In the genomic region with DNA sequence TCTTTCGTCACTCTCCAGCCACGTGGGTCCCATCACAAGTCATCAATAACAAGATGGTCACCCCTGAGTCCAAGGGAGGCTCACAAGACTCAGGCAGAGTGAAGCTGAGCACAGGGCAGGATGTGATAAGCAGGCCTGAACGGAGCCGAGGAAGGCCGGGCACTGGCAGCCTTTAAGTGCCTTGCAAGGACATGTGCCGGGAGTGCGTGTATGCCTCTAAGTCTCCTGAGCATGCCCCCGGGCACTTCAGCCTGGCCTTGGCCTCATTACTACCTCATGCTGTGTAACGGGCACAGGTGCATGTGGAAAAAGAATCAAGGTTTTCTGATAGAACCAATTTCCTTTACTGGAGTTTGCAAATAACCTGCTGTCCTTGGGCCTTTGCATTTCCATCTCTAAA, we compare ENCODE assay signal across 1 cellular context.
TF ChIP-seq lines count a peak whose summit lies in the region.

No MANE protein-coding gene starts in this region.

TF ChIP-seq in HepG2, 621 proteins besides CTCF, POLR2A, EP300 and RAD21:
- TF ChIP-seq MYNN (CRISPR knock-in tag; IDR thresholded peaks at IDR 0.05; ENCODE audit: low read depth), result no peak
- TF ChIP-seq, protein P1, sequence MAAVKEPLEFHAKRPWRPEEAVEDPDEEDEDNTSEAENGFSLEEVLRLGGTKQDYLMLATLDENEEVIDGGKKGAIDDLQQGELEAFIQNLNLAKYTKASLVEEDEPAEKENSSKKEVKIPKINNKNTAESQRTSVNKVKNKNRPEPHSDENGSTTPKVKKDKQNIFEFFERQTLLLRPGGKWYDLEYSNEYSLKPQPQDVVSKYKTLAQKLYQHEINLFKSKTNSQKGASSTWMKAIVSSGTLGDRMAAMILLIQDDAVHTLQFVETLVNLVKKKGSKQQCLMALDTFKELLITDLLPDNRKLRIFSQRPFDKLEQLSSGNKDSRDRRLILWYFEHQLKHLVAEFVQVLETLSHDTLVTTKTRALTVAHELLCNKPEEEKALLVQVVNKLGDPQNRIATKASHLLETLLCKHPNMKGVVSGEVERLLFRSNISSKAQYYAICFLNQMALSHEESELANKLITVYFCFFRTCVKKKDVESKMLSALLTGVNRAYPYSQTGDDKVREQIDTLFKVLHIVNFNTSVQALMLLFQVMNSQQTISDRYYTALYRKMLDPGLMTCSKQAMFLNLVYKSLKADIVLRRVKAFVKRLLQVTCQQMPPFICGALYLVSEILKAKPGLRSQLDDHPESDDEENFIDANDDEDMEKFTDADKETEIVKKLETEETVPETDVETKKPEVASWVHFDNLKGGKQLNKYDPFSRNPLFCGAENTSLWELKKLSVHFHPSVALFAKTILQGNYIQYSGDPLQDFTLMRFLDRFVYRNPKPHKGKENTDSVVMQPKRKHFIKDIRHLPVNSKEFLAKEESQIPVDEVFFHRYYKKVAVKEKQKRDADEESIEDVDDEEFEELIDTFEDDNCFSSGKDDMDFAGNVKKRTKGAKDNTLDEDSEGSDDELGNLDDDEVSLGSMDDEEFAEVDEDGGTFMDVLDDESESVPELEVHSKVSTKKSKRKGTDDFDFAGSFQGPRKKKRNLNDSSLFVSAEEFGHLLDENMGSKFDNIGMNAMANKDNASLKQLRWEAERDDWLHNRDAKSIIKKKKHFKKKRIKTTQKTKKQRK (IDR thresholded peaks at IDR 0.05; ENCODE audit: low read length), result no peak
- 0 out of 2 replicates have a peak, but pooled peaks have one; percentile 29 for TF ChIP-seq ZNF629 (CRISPR knock-in tag; conservative IDR thresholded peaks at IDR 0.05)
TF ChIP-seq in HepG2: peak in this region for 1.
